Comparison of ENCODE assay signal across 11 cellular contexts in the genomic region with DNA sequence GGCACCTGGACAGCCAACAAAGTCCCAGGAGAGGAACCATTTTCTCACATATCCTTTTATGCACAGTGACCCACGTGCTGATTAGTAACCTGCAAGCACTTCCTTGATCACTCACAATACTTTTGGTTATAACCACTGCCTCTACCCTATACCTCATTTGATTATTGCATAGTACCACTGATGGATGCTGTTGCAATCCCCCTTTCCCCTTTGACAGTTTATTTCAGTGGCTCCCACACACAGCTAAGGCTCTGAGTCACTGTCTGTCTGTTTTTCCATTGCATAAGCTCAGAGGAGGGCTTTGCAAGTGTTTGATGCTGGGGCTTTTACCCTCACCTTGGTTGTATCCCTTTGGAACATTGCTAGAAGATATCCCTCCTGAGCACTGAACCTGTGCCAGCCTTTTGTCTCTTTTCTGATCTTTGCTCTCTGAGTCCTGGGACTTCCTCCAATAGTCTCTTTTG.
DNase-seq lines count a peak whose midpoint lies in the region; ATAC-seq, FAIRE-seq and TF ChIP-seq lines count a peak whose summit lies in the region.
"Had no signal": no experiment of that assay in that cellular context is flagged by ENCODE, and none has a peak within 500 bp of the region (broad histone marks: within the 10 kb centered on the region; RNA-seq: fewer than 3 reads in every experiment).

No MANE protein-coding gene starts in this region.

- RAD21 ChIA-PET in GM12878 (lab: Charles Lee; ENCODE audit: unreplicated experiment): no interaction called here

- no peak overlapping the region for H2AFZ ChIP-seq in GM12878 (ENCODE audit: control insufficient read depth, low read depth, low read length)

- H3K9me3 ChIP-seq in GM12878 (replicated peaks; ENCODE audit: control insufficient read depth, insufficient read depth, low read length): no peaks in the 10 kb centered on the region

- CTCF ChIA-PET in GM12878 (lab: Yijun Ruan, JAX): interaction anchor here (1.5 to 1.9 kb wide), 3 partner anchors 9 to 147 kb away, joined by 3 to 6 read pairs (median 5); no protein-coding TSS in a partner anchor

- WGBS in GM12878 (ENCODE audit: insufficient coverage, insufficient replicate concordance, low lambda C conversion rate, missing lambda C conversion rate): 0% methylated on average over 1 of the region's 1 CpG

- no peaks in the 10 kb centered on the region for H3K4me1 ChIP-seq in GM12878 (ENCODE audit: control insufficient read depth, insufficient read depth, low read length)

- no peak for TF ChIP-seq CTCF in LNCaP clone FGC (IDR thresholded peaks at IDR 0.05; ENCODE audit: control insufficient read depth, extremely low read depth, insufficient read depth)
- TF ChIP-seq CTCF in GM12878 (IDR thresholded peaks at IDR 0.05 in 2 of 3, conservative IDR thresholded peaks at IDR 0.05 in 1 of 3; ENCODE audit: control insufficient read depth in 2 of 3, extremely low read depth in 1 of 3, insufficient read depth in 1 of 3, low read depth in 3 of 3, low read length in 3 of 3): no peak
- no peak for TF ChIP-seq CTCF in omental fat pad (IDR thresholded peaks at IDR 0.05)

- H3K4me3 ChIP-seq in LNCaP clone FGC (ENCODE audit: low read depth, low read length): no peak overlapping the region
- no peak overlapping the region for H3K4me3 ChIP-seq in GM12878

- H4K20me1 ChIP-seq in GM12878 (ENCODE audit: control insufficient read depth, insufficient read depth): no peaks in the 10 kb centered on the region

- no peak for FAIRE-seq in GM12878 (lab: Jason Lieb, UNC)

- SMC1A ChIA-PET in GM12878 (lab: Charles Lee; ENCODE audit: uncharacterized antibody, unreplicated experiment): interaction anchor here (0.9 to 2.3 kb wide), 4 partner anchors 10 to 16 kb away, joined by 3 to 10 read pairs (median 4); no protein-coding TSS in a partner anchor

- no peak overlapping the region for H3K4me2 ChIP-seq in GM12878 (ENCODE audit: control insufficient read depth, insufficient read depth)

- no peak for TF ChIP-seq RAD21 in GM12878 (IDR thresholded peaks at IDR 0.05; ENCODE audit: insufficient read depth, low read depth, low read length)

- no peak for TF ChIP-seq EP300 in GM12878 (IDR thresholded peaks at IDR 0.05; ENCODE audit: borderline replicate concordance in 1 of 2, control insufficient read depth in 1 of 2, low read depth in 2 of 2, low read length in 2 of 2)

- POLR2A ChIA-PET in GM12878 (lab: Charles Lee): no interaction called here

- no peaks in the 10 kb centered on the region for H3K36me3 ChIP-seq in GM12878 (ENCODE audit: control insufficient read depth in 2 of 2, insufficient read depth in 2 of 2, low read length in 1 of 2)

- peaks cover 25% of the 10 kb centered on the region for H3K27me3 Mint-ChIP-seq in activated T-helper 17 cell treated with anti-CD3 and anti-CD28 coated beads, Interleukin-2, amount 50 U/mL, for 72 hours

- no peak overlapping the region for H3K27ac ChIP-seq in GM12878 (ENCODE audit: control insufficient read depth, insufficient read depth)

- no peaks in the 10 kb centered on the region for H3K27me3 ChIP-seq in GM12878 (replicated peaks in 1 of 2; ENCODE audit: control insufficient read depth in 2 of 2, insufficient read depth in 2 of 2, low read length in 1 of 2)

- no peaks in the 10 kb centered on the region for H3K79me2 ChIP-seq in GM12878 (ENCODE audit: control insufficient read depth, insufficient read depth, low read length)

- no peaks in the 10 kb centered on the region for H3K4me1 Mint-ChIP-seq in activated T-helper 17 cell treated with anti-CD3 and anti-CD28 coated beads, Interleukin-2, amount 50 U/mL, for 72 hours

- H3K9me3 Mint-ChIP-seq in activated T-helper 17 cell treated with anti-CD3 and anti-CD28 coated beads, Interleukin-2, amount 50 U/mL, for 72 hours: no peaks in the 10 kb centered on the region

- DNase-seq in NCI-H1694 treated with DMSO at 0.1 percent for 48 hours (lab: John Stamatoyannopoulos, UW): peak; percentile 7
- DNase-seq in NCI-H1694 (lab: John Stamatoyannopoulos, UW): no peak
- DNase-seq in LNCaP clone FGC (ENCODE audit: low read depth): peak; percentile 46
- no peak for DNase-seq in GM12878 (ENCODE audit: low read depth, low spot score)
- no peak for DNase-seq in omental fat pad (ENCODE audit: low spot score)
- no peak for DNase-seq in GDM1 (lab: John Stamatoyannopoulos, UW)
- no peak for DNase-seq in OCI-M2 (lab: John Stamatoyannopoulos, UW; ENCODE audit: unreplicated experiment)
- DNase-seq: 8988T; activated effector memory CD4-positive, alpha-beta T cell treated with anti-CD3 and anti-CD28 coated beads, Interleukin-2, amount 50 U/mL, for 16 hours; foreskin melanocyte had no signal

- peak; percentile 87 for ATAC-seq in GM12878
- peak; percentile 88 for ATAC-seq in omental fat pad (ENCODE audit: low FRiP score)
- no peak for ATAC-seq in activated T-helper 17 cell treated with anti-CD3 and anti-CD28 coated beads, Interleukin-2, amount 50 U/mL, for 72 hours (replicated peaks)

- intact Hi-C loops in GM12878 (cut with micrococcal nuclease; ENCODE audit: unreplicated experiment): no loop called here

- no peak overlapping the region for H3K4me3 Mint-ChIP-seq in activated T-helper 17 cell treated with anti-CD3 and anti-CD28 coated beads, Interleukin-2, amount 50 U/mL, for 72 hours

- no peak overlapping the region for H3K9ac ChIP-seq in GM12878 (ENCODE audit: control insufficient read depth, insufficient read depth, low read length)

- no peaks in the 10 kb centered on the region for H3K36me3 Mint-ChIP-seq in activated T-helper 17 cell treated with anti-CD3 and anti-CD28 coated beads, Interleukin-2, amount 50 U/mL, for 72 hours (ENCODE audit: low read depth)

- no TSS peak for BruUV-seq in GM12878 (replicated peaks; lab: Mats Ljungman, UMichigan)

- TF ChIP-seq POLR2A in GM12878 (IDR thresholded peaks at IDR 0.05; ENCODE audit: low read depth, low read length): no peak

- in situ Hi-C loops in GM12878 (cut with MboI): no loop called here

- no peak overlapping the region for H3K27ac Mint-ChIP-seq in activated T-helper 17 cell treated with anti-CD3 and anti-CD28 coated beads, Interleukin-2, amount 50 U/mL, for 72 hours

TF ChIP-seq in GM12878, 131 proteins besides CTCF, POLR2A, EP300 and RAD21:
- TF ChIP-seq, protein P1, sequence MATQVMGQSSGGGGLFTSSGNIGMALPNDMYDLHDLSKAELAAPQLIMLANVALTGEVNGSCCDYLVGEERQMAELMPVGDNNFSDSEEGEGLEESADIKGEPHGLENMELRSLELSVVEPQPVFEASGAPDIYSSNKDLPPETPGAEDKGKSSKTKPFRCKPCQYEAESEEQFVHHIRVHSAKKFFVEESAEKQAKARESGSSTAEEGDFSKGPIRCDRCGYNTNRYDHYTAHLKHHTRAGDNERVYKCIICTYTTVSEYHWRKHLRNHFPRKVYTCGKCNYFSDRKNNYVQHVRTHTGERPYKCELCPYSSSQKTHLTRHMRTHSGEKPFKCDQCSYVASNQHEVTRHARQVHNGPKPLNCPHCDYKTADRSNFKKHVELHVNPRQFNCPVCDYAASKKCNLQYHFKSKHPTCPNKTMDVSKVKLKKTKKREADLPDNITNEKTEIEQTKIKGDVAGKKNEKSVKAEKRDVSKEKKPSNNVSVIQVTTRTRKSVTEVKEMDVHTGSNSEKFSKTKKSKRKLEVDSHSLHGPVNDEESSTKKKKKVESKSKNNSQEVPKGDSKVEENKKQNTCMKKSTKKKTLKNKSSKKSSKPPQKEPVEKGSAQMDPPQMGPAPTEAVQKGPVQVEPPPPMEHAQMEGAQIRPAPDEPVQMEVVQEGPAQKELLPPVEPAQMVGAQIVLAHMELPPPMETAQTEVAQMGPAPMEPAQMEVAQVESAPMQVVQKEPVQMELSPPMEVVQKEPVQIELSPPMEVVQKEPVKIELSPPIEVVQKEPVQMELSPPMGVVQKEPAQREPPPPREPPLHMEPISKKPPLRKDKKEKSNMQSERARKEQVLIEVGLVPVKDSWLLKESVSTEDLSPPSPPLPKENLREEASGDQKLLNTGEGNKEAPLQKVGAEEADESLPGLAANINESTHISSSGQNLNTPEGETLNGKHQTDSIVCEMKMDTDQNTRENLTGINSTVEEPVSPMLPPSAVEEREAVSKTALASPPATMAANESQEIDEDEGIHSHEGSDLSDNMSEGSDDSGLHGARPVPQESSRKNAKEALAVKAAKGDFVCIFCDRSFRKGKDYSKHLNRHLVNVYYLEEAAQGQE (IDR thresholded peaks at IDR 0.05; ENCODE audit: low read depth, low read length): no peak
- no peak for TF ChIP-seq RUNX3 (IDR thresholded peaks at IDR 0.05; ENCODE audit: low read length)
- TF ChIP-seq NRF1 (conservative IDR thresholded peaks at IDR 0.05; ENCODE audit: low read depth, low read length): no peak

Comparison
In these comparisons a context has a peak if more than half of its experiments do, and no peak if none do; other contexts are left out.
1. DNase-seq: peak in NCI-H1694 treated with DMSO at 0.1 percent for 48 hours (single experiment) and LNCaP clone FGC (single experiment); none in NCI-H1694 (single experiment), GM12878 (single experiment), omental fat pad (single experiment), GDM1 (single experiment) and OCI-M2 (single experiment).